In genomic region chr7:11474902-11475585, GRCh38 we compare ENCODE assay signal across 14 cellular contexts.
DNase-seq lines count a peak whose midpoint lies in the region; ATAC-seq and TF ChIP-seq lines count a peak whose summit lies in the region.
"Had no signal": no experiment of that assay in that cellular context is flagged by ENCODE, and none has a peak within 500 bp of the region (broad histone marks: within the 10 kb centered on the region; RNA-seq: fewer than 3 reads in every experiment).

No MANE protein-coding gene starts in this region.

- H3K27ac ChIP-seq in body of pancreas (no peak overlapping the region), left lung (no peak overlapping the region)
- H3K27ac ChIP-seq: RWPE1, SJCRH30 had no signal

- H3K27me3 ChIP-seq in body of pancreas, result no peaks in the 10 kb centered on the region
- H3K27me3 ChIP-seq in left lung, result no peaks in the 10 kb centered on the region
- H3K27me3 ChIP-seq: SJCRH30 had no signal

- ATAC-seq in body of pancreas (peak; percentile 27), left lung (peak; percentile 61), HG03175 (IDR thresholded peaks at IDR 0.05; ENCODE audit: unreplicated experiment) (no peak)
- ATAC-seq: CD8-positive, alpha-beta T cell had no signal

- DNase-seq in NCI-H69 (lab: John Stamatoyannopoulos, UW), result peak; percentile 63
- DNase-seq in body of pancreas, result peak in 1 of 4 donors; percentile 18
- DNase-seq in left lung, result no peak
- no peak for DNase-seq in GM13977 (ENCODE audit: low spot score)
- DNase-seq in germinal center (ENCODE audit: low spot score), result no peak
- DNase-seq: CD8-positive, alpha-beta T cell; NCI-H1436 treated with DMSO at 0.1 percent for 48 hours; NCI-H345; NCI-H774; SJCRH30; SW 1271 had no signal

- intact Hi-C loops in body of pancreas (cut with DNase I) (no loop called here), left lung (cut with DNase I) (no loop called here)

- peak; percentile 18; the same call in 1 of the 2 replicates for TF ChIP-seq RAD21 in Ishikawa (IDR thresholded peaks at IDR 0.05; ENCODE audit: low read depth)

- H3K36me3 ChIP-seq in body of pancreas (replicated peaks in 1 of 2; ENCODE audit: insufficient read depth in 1 of 2, low read depth in 2 of 2), result no peaks in the 10 kb centered on the region
- H3K36me3 ChIP-seq in left lung, result no peaks in the 10 kb centered on the region
- H3K36me3 ChIP-seq: SJCRH30 had no signal

- TF ChIP-seq POLR2A in body of pancreas (IDR thresholded peaks at IDR 0.05), result no peak

- H3K9me3 ChIP-seq in body of pancreas (no peaks in the 10 kb centered on the region), left lung (no peaks in the 10 kb centered on the region)
- H3K9me3 ChIP-seq: SJCRH30 had no signal

- 33 to 47% methylated on average over 6 of the region's 6 CpGs for WGBS in body of pancreas, 2 donors

- H3K4me1 ChIP-seq in body of pancreas, result no peaks in the 10 kb centered on the region
- H3K4me1 ChIP-seq in left lung, result no peaks in the 10 kb centered on the region
- H3K4me1 ChIP-seq: SJCRH30 had no signal

- TF ChIP-seq CTCF in body of pancreas (IDR thresholded peaks at IDR 0.05) (peak in 3 of 7 experiments; percentile 19 to 36 (median 30)), left lung (IDR thresholded peaks at IDR 0.05) (no peak), GM13977 (IDR thresholded peaks at IDR 0.05; ENCODE audit: extremely low read depth, insufficient read depth, missing control alignments) (no peak)

- H3K4me3 ChIP-seq in body of pancreas (no peak overlapping the region), left lung (no peak overlapping the region)
- H3K4me3 ChIP-seq: SJCRH30 had no signal

- in situ Hi-C loops in GM13977 (cut with MboI; ENCODE audit: low pct_unique_long_range_greater_than_20kb, low sequenced_read_pairs, unreplicated experiment), result no loop called here

- TF ChIP-seq EP300 in Ishikawa (IDR thresholded peaks at IDR 0.05; ENCODE audit: borderline replicate concordance), result no peak

TF ChIP-seq in Ishikawa, 13 proteins besides CTCF, POLR2A, EP300 and RAD21:
- no peak for TF ChIP-seq ZBTB7A (IDR thresholded peaks at IDR 0.05; ENCODE audit: low read depth)
- no peak for TF ChIP-seq REST (IDR thresholded peaks at IDR 0.05; ENCODE audit: low read depth)
- no peak for TF ChIP-seq TEAD4 (IDR thresholded peaks at IDR 0.05)
- TF ChIP-seq YY1 (IDR thresholded peaks at IDR 0.05; ENCODE audit: low read depth), result no peak
- TF ChIP-seq CEBPB (IDR thresholded peaks at IDR 0.05), result no peak
- TF ChIP-seq FOXM1 (IDR thresholded peaks at IDR 0.05; ENCODE audit: borderline replicate concordance, low read depth), result no peak
- TF ChIP-seq USF1 (IDR thresholded peaks at IDR 0.05), result no peak
TF ChIP-seq in Ishikawa: peak in this region for 0.
